Comparison of ENCODE assay signal across 13 cellular contexts in genomic region chr1:169148472-169149252, GRCh38. TPM values are rescaled to one million over a fixed set of nuclear protein-coding genes. Genes with fewer than 3 reads are reported as not detected.
A peak's percentile ranks its signal among the peaks of the same experiment; 100 is the strongest.
DNase-seq lines count a peak whose midpoint lies in the region; ATAC-seq and TF ChIP-seq lines count a peak whose summit lies in the region.
"Had no signal": no experiment of that assay in that cellular context is flagged by ENCODE, and none has a peak within 500 bp of the region (broad histone marks: within the 10 kb centered on the region; RNA-seq: fewer than 3 reads in every experiment).

No MANE protein-coding gene starts in this region.

- no peaks in the 10 kb centered on the region for H3K9me3 Mint-ChIP-seq in activated CD8-positive, alpha-beta memory T cell treated with anti-CD3 and anti-CD28 coated beads, Interleukin-2, amount 10 ng/mL, durations not matched to agents 7 days and 5 days (ENCODE audit: low read depth)
- H3K9me3 Mint-ChIP-seq: activated naive CD8-positive, alpha-beta T cell treated with anti-CD3 and anti-CD28 coated beads, Interleukin-2, amount 10 ng/mL, durations not matched to agents 7 days and 5 days; stimulated activated naive CD8-positive, alpha-beta T cell treated with anti-CD3 and anti-CD28 coated beads, Interleukin-15, Interleukin-2, amounts not matched to agents 100 ng/mL and 50 ng/mL, for 24 hours had no signal

- no peaks in the 10 kb centered on the region for H3K27me3 Mint-ChIP-seq in activated CD8-positive, alpha-beta memory T cell treated with anti-CD3 and anti-CD28 coated beads, Interleukin-2, amount 10 ng/mL, durations not matched to agents 7 days and 5 days
- H3K27me3 Mint-ChIP-seq: activated naive CD8-positive, alpha-beta T cell treated with anti-CD3 and anti-CD28 coated beads, Interleukin-2, amount 10 ng/mL, durations not matched to agents 7 days and 5 days; stimulated activated naive CD8-positive, alpha-beta T cell treated with anti-CD3 and anti-CD28 coated beads, Interleukin-15, Interleukin-2, amounts not matched to agents 100 ng/mL and 50 ng/mL, for 24 hours had no signal

- peaks cover 5% of the 10 kb centered on the region for H3K36me3 Mint-ChIP-seq in activated CD8-positive, alpha-beta memory T cell treated with anti-CD3 and anti-CD28 coated beads, Interleukin-2, amount 10 ng/mL, durations not matched to agents 7 days and 5 days
- H3K36me3 Mint-ChIP-seq: activated naive CD8-positive, alpha-beta T cell treated with anti-CD3 and anti-CD28 coated beads, Interleukin-2, amount 10 ng/mL, durations not matched to agents 7 days and 5 days had no signal

- peak; percentile 29 for DNase-seq in erythroblast (lab: John Stamatoyannopoulos, UW)
- no peak for DNase-seq in stomach
- DNase-seq in hepatic stellate cell (ENCODE audit: low spot score), result no peak
- no peak for DNase-seq in activated CD8-positive, alpha-beta memory T cell treated with anti-CD3 and anti-CD28 coated beads, Interleukin-2, amount 10 ng/mL, durations not matched to agents 7 days and 5 days
- DNase-seq: activated naive CD8-positive, alpha-beta T cell treated with anti-CD3 and anti-CD28 coated beads, Interleukin-2, amount 10 ng/mL, durations not matched to agents 7 days and 5 days; nucleus accumbens; PC-3; stimulated activated CD4-positive, alpha-beta T cell treated with anti-CD3 and anti-CD28 coated beads, Interleukin-2, amount 100 ng/mL, for 48 hours; T-helper 9 cell had no signal

- no peak overlapping the region for H3K4me3 ChIP-seq in stomach

- H3K4me1 Mint-ChIP-seq in activated CD8-positive, alpha-beta memory T cell treated with anti-CD3 and anti-CD28 coated beads, Interleukin-2, amount 10 ng/mL, durations not matched to agents 7 days and 5 days, result no peaks in the 10 kb centered on the region
- H3K4me1 Mint-ChIP-seq: activated naive CD8-positive, alpha-beta T cell treated with anti-CD3 and anti-CD28 coated beads, Interleukin-2, amount 10 ng/mL, durations not matched to agents 7 days and 5 days had no signal

- ATAC-seq in GM19452 (IDR thresholded peaks at IDR 0.05; ENCODE audit: unreplicated experiment) (peak; percentile 69), HG03196 (IDR thresholded peaks at IDR 0.05; ENCODE audit: unreplicated experiment) (peak; percentile 68), HG02642 (IDR thresholded peaks at IDR 0.05; ENCODE audit: poor library complexity, unreplicated experiment) (no peak)
- ATAC-seq in activated CD8-positive, alpha-beta memory T cell treated with anti-CD3 and anti-CD28 coated beads, Interleukin-2, amount 10 ng/mL, durations not matched to agents 7 days and 5 days, result no peak
- ATAC-seq: PC-3 had no signal

- TF ChIP-seq POLR2A in erythroblast (IDR thresholded peaks at IDR 0.05; ENCODE audit: low read length), result no peak
- TF ChIP-seq POLR2A in stomach (IDR thresholded peaks at IDR 0.05), result no peak

- H3K4me3 Mint-ChIP-seq in activated CD8-positive, alpha-beta memory T cell treated with anti-CD3 and anti-CD28 coated beads, Interleukin-2, amount 10 ng/mL, durations not matched to agents 7 days and 5 days, result no peak overlapping the region
- H3K4me3 Mint-ChIP-seq: activated naive CD8-positive, alpha-beta T cell treated with anti-CD3 and anti-CD28 coated beads, Interleukin-2, amount 10 ng/mL, durations not matched to agents 7 days and 5 days; stimulated activated naive CD8-positive, alpha-beta T cell treated with anti-CD3 and anti-CD28 coated beads, Interleukin-15, Interleukin-2, amounts not matched to agents 100 ng/mL and 50 ng/mL, for 24 hours had no signal

- H3K27ac Mint-ChIP-seq in activated CD8-positive, alpha-beta memory T cell treated with anti-CD3 and anti-CD28 coated beads, Interleukin-2, amount 10 ng/mL, durations not matched to agents 7 days and 5 days, result no peak overlapping the region
- H3K27ac Mint-ChIP-seq: activated naive CD8-positive, alpha-beta T cell treated with anti-CD3 and anti-CD28 coated beads, Interleukin-2, amount 10 ng/mL, durations not matched to agents 7 days and 5 days; stimulated activated naive CD8-positive, alpha-beta T cell treated with anti-CD3 and anti-CD28 coated beads, Interleukin-15, Interleukin-2, amounts not matched to agents 100 ng/mL and 50 ng/mL, for 24 hours had no signal

- TF ChIP-seq EP300 in stomach (IDR thresholded peaks at IDR 0.05), result no peak

- intact Hi-C loops in stomach (cut with DNase I; ENCODE audit: low total_unique reads), result no loop called here

- TF ChIP-seq CTCF in stomach (IDR thresholded peaks at IDR 0.05), result no peak

- no peaks in the 10 kb centered on the region for H3K9me3 ChIP-seq in stomach

- H3K36me3 ChIP-seq in stomach, result no peaks in the 10 kb centered on the region

- H3K27ac ChIP-seq in stomach, result peak overlapping the region in 4 of 5 donors; percentile 54 to 73 (median 62)

- H3K27me3 ChIP-seq in stomach, result no peaks in the 10 kb centered on the region

- CTCF ChIA-PET in activated CD8-positive, alpha-beta memory T cell treated with anti-CD3 and anti-CD28 coated beads, Interleukin-2, amount 10 ng/mL, durations not matched to agents 7 days and 5 days (lab: Charles Lee), result no interaction called here

- WGBS in stomach, 5 donors, result 39 to 59% (median 54%) methylated on average over 5 of the region's 5 CpGs

- peaks cover 10 to 34% (median 16%) of the 10 kb centered on the region in 4 donors for H3K4me1 ChIP-seq in stomach

RNA-seq across cellular contexts. Expression of gene ATP1B1, which starts 42.2 kb away (rescaled TPM):
- total RNA-seq in stomach, result 100 to 1,000 TPM; 106 to 507 (median 272) TPM
- polyA plus RNA-seq in stomach, result 100 to 1,000 TPM in 2 of 3 donors, 10 to 100 TPM in 1; 59.9 to 176 (median 109) TPM
- total RNA-seq in activated CD8-positive, alpha-beta memory T cell treated with anti-CD3 and anti-CD28 coated beads, Interleukin-2, amount 10 ng/mL, durations not matched to agents 7 days and 5 days, result 1 to 10 TPM; 4.0 to 5.4 TPM

Comparison
In these comparisons a context has a peak if more than half of its experiments do, and no peak if none do; other contexts are left out.
1. ATAC-seq: peak in GM19452 (single experiment) and HG03196 (single experiment); none in HG02642 (single experiment) and activated CD8-positive, alpha-beta memory T cell treated with anti-CD3 and anti-CD28 coated beads, Interleukin-2, amount 10 ng/mL, durations not matched to agents 7 days and 5 days (single experiment).
2. DNase-seq: peak in erythroblast (2 of 2); none in stomach (single experiment), hepatic stellate cell (single experiment) and activated CD8-positive, alpha-beta memory T cell treated with anti-CD3 and anti-CD28 coated beads, Interleukin-2, amount 10 ng/mL, durations not matched to agents 7 days and 5 days (single experiment).
3. RNA of gene ATP1B1, which starts 42.2 kb away (total RNA-seq): 106 to 507 TPM in stomach; 4.0 to 5.4 TPM in activated CD8-positive, alpha-beta memory T cell treated with anti-CD3 and anti-CD28 coated beads, Interleukin-2, amount 10 ng/mL, durations not matched to agents 7 days and 5 days; every median in the first group is over 10 times any median in the second.